Comparison of ENCODE assay signal across 25 cellular contexts in genomic region chr12:18492372-18493025, GRCh38.
DNase-seq lines count a peak whose midpoint lies in the region; ATAC-seq and TF ChIP-seq lines count a peak whose summit lies in the region.
"Had no signal": no experiment of that assay in that cellular context is flagged by ENCODE, and none has a peak within 500 bp of the region (broad histone marks: within the 10 kb centered on the region; RNA-seq: fewer than 3 reads in every experiment).

No MANE protein-coding gene starts in this region.

- ATAC-seq in HG03280 (IDR thresholded peaks at IDR 0.05; ENCODE audit: unreplicated experiment) (no peak), HG03108 (IDR thresholded peaks at IDR 0.05; ENCODE audit: unreplicated experiment) (no peak)
- ATAC-seq: GM12878, WTC11 had no signal

- no peaks in the 10 kb centered on the region for H3K9me3 Mint-ChIP-seq in mesothelial cell of epicardium
- H3K9me3 Mint-ChIP-seq: WTC11 had no signal

- peaks cover 51% of the 10 kb centered on the region for H3K4me1 Mint-ChIP-seq in mesothelial cell of epicardium
- H3K4me1 Mint-ChIP-seq: CD4-positive, alpha-beta memory T cell; immature natural killer cell had no signal

- no peaks in the 10 kb centered on the region for H3K36me3 Mint-ChIP-seq in mesothelial cell of epicardium
- H3K36me3 Mint-ChIP-seq: CD4-positive, alpha-beta memory T cell; immature natural killer cell; WTC11 had no signal

- no peaks in the 10 kb centered on the region for H3K27me3 Mint-ChIP-seq in mesothelial cell of epicardium (ENCODE audit: low read depth)
- H3K27me3 Mint-ChIP-seq: CD4-positive, alpha-beta memory T cell had no signal

- TF ChIP-seq CTCF in mesothelial cell of epicardium (IDR thresholded peaks at IDR 0.05; ENCODE audit: unreplicated experiment), result no peak

- H3K27ac Mint-ChIP-seq in mesothelial cell of epicardium, result peak overlapping the region; percentile 83
- H3K27ac Mint-ChIP-seq: immature natural killer cell, WTC11 had no signal

- no peak overlapping the region for H3K4me3 Mint-ChIP-seq in mesothelial cell of epicardium
- H3K4me3 Mint-ChIP-seq: CD4-positive, alpha-beta memory T cell; immature natural killer cell; WTC11 had no signal

- DNase-seq in AG08395 (ENCODE audit: low spot score) (peak; percentile 5), LHCN-M2 (ENCODE audit: low read depth) (peak; percentile 17), dedifferentiated amniotic fluid mesenchymal stem cell (ENCODE audit: extremely low spot score) (peak; percentile 68), mesothelial cell of epicardium (ENCODE audit: low spot score in 2 of 2, unreplicated experiment in 2 of 2) (no peak), inferior parietal cortex (ENCODE audit: extremely low spot score) (no peak), NCI-H2081 treated with DMSO at 0.1 percent for 48 hours (lab: John Stamatoyannopoulos, UW) (no peak)
- DNase-seq: ACHN; activated CD4-positive, alpha-beta T cell treated with anti-CD3 and anti-CD28 coated beads, Interleukin-2, amount 50 U/mL, for 48 hours; activated gamma-delta T cell treated with Interleukin-2 at 50 U/mL for 16 hours; activated T-cell treated with anti-CD3 and anti-CD28 coated beads for 4 hours; amygdala; CD4-positive, alpha-beta memory T cell; cerebellar nuclear complex; DMS153; effector memory CD4-positive, alpha-beta T cell; H7; immature natural killer cell; NCI-H1105; NCI-H2107; stimulated activated CD4-positive, alpha-beta T cell treated with anti-CD3 and anti-CD28 coated beads, Interleukin-15, amount 100 ng/mL, for 24 hours; T-helper 9 cell had no signal

Comparison
In these comparisons a context has a peak if more than half of its experiments do, and no peak if none do; other contexts are left out.
1. DNase-seq: peak in AG08395 (single experiment), LHCN-M2 (single experiment) and dedifferentiated amniotic fluid mesenchymal stem cell (single experiment); none in mesothelial cell of epicardium (0 of 2), inferior parietal cortex (single experiment) and NCI-H2081 treated with DMSO at 0.1 percent for 48 hours (single experiment).